Comparison of ENCODE assay signal across 32 cellular contexts in genomic region chr7:101596898-101597297, GRCh38. TPM values are rescaled to one million over a fixed set of nuclear protein-coding genes. Genes with fewer than 3 reads are reported as not detected.
"Had no signal": no experiment of that assay in that cellular context is flagged by ENCODE, and none has a peak within 500 bp of the region (broad histone marks: within the 10 kb centered on the region; RNA-seq: fewer than 3 reads in every experiment).

No MANE protein-coding gene starts in this region.

- H3K27ac ChIP-seq: ascending aorta, cardiac muscle cell, VCaP had no signal

- H3K4me3 ChIP-seq: ascending aorta, cardiac muscle cell had no signal

- H3K27me3 ChIP-seq: ascending aorta, cardiac muscle cell had no signal

- DNase-seq: activated B cell treated with CpG ODN at 0.5 μM for 24 hours; activated CD4-positive, alpha-beta memory T cell treated with anti-CD3 and anti-CD28 coated beads, Interleukin-2, amount 10 ng/mL, durations not matched to agents 7 days and 5 days; activated CD4-positive, alpha-beta T cell treated with anti-CD3 and anti-CD28 coated beads for 4 hours; activated CD4-positive, alpha-beta T cell treated with anti-CD3 and anti-CD28 coated beads, Interleukin-2, amount 10 ng/mL, durations not matched to agents 24 days and 14 days; activated CD4-positive, alpha-beta T cell treated with anti-CD3 and anti-CD28 coated beads, Interleukin-2, amount 50 U/mL, for 48 hours; activated CD4-positive, CD25-positive, alpha-beta regulatory T cell treated with anti-CD3 and anti-CD28 coated beads, Interleukin-2, amount 50 U/mL, for 72 hours; activated CD8-positive, alpha-beta memory T cell treated with anti-CD3 and anti-CD28 coated beads for 24 hours; activated CD8-positive, alpha-beta memory T cell treated with anti-CD3 and anti-CD28 coated beads, Interleukin-2, amount 10 ng/mL, durations not matched to agents 7 days and 5 days; activated CD8-positive, alpha-beta memory T cell treated with anti-CD3 and anti-CD28 coated beads, Interleukin-2, amount 50 U/mL, for 48 hours; activated CD8-positive, alpha-beta T cell treated with anti-CD3 and anti-CD28 coated beads, Interleukin-2, amount 10 ng/mL, durations not matched to agents 7 days and 5 days; activated effector memory CD4-positive, alpha-beta T cell treated with Interleukin-2 at 50 U/mL for 16 hours; activated gamma-delta T cell; activated naive CD4-positive, alpha-beta T cell treated with anti-CD3 and anti-CD28 coated beads, Interleukin-2, amount 10 ng/mL, durations not matched to agents 7 days and 5 days; activated naive CD4-positive, alpha-beta T cell treated with Interleukin-2 at 50 U/mL for 16 hours; activated naive CD8-positive, alpha-beta T cell treated with anti-CD3 and anti-CD28 coated beads, Interleukin-2, amount 10 ng/mL, durations not matched to agents 7 days and 5 days; activated naive CD8-positive, alpha-beta T cell treated with anti-CD3 and anti-CD28 coated beads, Interleukin-2, amount 50 U/mL, for 24 hours; activated T-cell treated with anti-CD3 and anti-CD28 coated beads, Interleukin-2, amount 50 U/mL, for 24 hours; activated T-cell treated with anti-CD3 and anti-CD28 coated beads, Interleukin-2, amount 50 U/mL, for 48 hours; amygdala; anterior cingulate cortex; caudate nucleus; cerebellar nuclear complex; T-helper 1 cell; T-helper 2 cell; T-helper 9 cell had no signal

- H3K4me1 ChIP-seq: ascending aorta had no signal

- FAIRE-seq: bronchial epithelial cell, TTC549 had no signal

- H3K9me3 ChIP-seq: ascending aorta had no signal

- H3K36me3 ChIP-seq: ascending aorta, cardiac muscle cell had no signal

- ATAC-seq: activated CD8-positive, alpha-beta memory T cell treated with anti-CD3 and anti-CD28 coated beads, Interleukin-2, amount 10 ng/mL, durations not matched to agents 7 days and 5 days; activated CD8-positive, alpha-beta T cell treated with anti-CD3 and anti-CD28 coated beads, Interleukin-2, amount 10 ng/mL, durations not matched to agents 7 days and 5 days; activated naive CD8-positive, alpha-beta T cell treated with anti-CD3 and anti-CD28 coated beads, Interleukin-2, amount 50 U/mL, for 24 hours had no signal

RNA-seq across cellular contexts. Expression of gene MYL10, which starts 32.2 kb away (rescaled TPM):
- total RNA-seq: activated B cell treated with CpG ODN at 0.5 μM for 24 hours; activated CD4-positive, alpha-beta memory T cell treated with anti-CD3 and anti-CD28 coated beads, Interleukin-2, amount 10 ng/mL, durations not matched to agents 7 days and 5 days; activated CD4-positive, alpha-beta T cell treated with anti-CD3 and anti-CD28 coated beads, Interleukin-2, amount 10 ng/mL, durations not matched to agents 24 days and 14 days; activated CD8-positive, alpha-beta memory T cell treated with anti-CD3 and anti-CD28 coated beads, Interleukin-2, amount 10 ng/mL, durations not matched to agents 7 days and 5 days; activated CD8-positive, alpha-beta T cell treated with anti-CD3 and anti-CD28 coated beads, Interleukin-2, amount 10 ng/mL, durations not matched to agents 7 days and 5 days; activated naive CD8-positive, alpha-beta T cell treated with anti-CD3 and anti-CD28 coated beads, Interleukin-2, amount 10 ng/mL, durations not matched to agents 7 days and 5 days; activated T-helper 2 cell treated with anti-CD3 and anti-CD28 coated beads, Interferon-gamma antibody, Interleukin-2, Interleukin-4, amounts not matched to agents 10 μg/mL and 5 μg/mL and 100 μg/mL, durations not matched to agents 14 hours and 24 hours and 36 hours; ascending aorta; bronchial epithelial cell; cardiac muscle cell had no signal
- polyA plus RNA-seq: adipose tissue, cardiac muscle cell had no signal
